In the genomic region with DNA sequence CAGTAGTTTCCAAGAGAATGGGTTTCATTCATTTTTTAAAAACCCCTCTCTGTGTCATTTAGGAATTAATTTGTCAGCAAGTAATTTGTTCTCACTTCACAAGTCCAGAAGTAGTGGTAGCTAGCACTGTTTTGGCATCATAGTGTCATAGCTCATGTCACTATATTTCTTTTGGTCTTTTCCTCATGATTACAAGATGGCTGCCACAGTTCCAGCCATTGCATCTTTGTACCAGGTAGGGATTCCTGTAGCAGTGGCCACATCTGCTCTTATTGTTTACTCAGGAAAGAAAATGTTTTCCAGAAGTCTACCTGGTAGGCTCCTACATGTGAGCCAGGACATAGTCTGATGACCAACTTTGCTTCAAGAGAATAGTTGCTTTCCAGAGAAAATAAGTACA, we compare ENCODE assay signal across 29 cellular contexts.
"Had no signal": no experiment of that assay in that cellular context is flagged by ENCODE, and none has a peak within 500 bp of the region (broad histone marks: within the 10 kb centered on the region; RNA-seq: fewer than 3 reads in every experiment).

No MANE protein-coding gene starts in this region.

- H3K27me3 Mint-ChIP-seq: stimulated activated memory B cell treated with anti-CD40 and anti-IgM and Interleukin-4, amounts not matched to agents 10 μg/mL and 1 μg/mL and 100 μg/mL, for 72 hours; stimulated activated naive B cell treated with anti-CD40 and anti-IgM and Interleukin-4, amounts not matched to agents 10 μg/mL and 1 μg/mL and 100 μg/mL, for 72 hours; stimulated activated naive CD8-positive, alpha-beta T cell treated with anti-CD3 and anti-CD28 coated beads, Interleukin-15, amount 100 ng/mL, for 72 hours; stimulated activated naive CD8-positive, alpha-beta T cell treated with anti-CD3 and anti-CD28 coated beads, Interleukin-15, Interleukin-2, amounts not matched to agents 100 ng/mL and 50 ng/mL, for 24 hours had no signal

- H3K36me3 Mint-ChIP-seq: stimulated activated effector memory CD8-positive, alpha-beta T cell treated with anti-CD3 and anti-CD28 coated beads, Interleukin-12 subunit alpha, Interleukin-12 subunit beta, amount 100 ng/mL, for 72 hours; stimulated activated memory B cell treated with anti-CD40 and anti-IgM and Interleukin-4, amounts not matched to agents 10 μg/mL and 1 μg/mL and 100 μg/mL, for 72 hours had no signal

- H3K27ac ChIP-seq: stomach, suprapubic skin, testis, thoracic aorta, thyroid gland, tibial artery, tibial nerve, transverse colon, upper lobe of left lung, upper lobe of right lung, uterus, vagina had no signal

- H3K4me1 Mint-ChIP-seq: stimulated activated effector memory CD8-positive, alpha-beta T cell treated with anti-CD3 and anti-CD28 coated beads, Interleukin-12 subunit alpha, Interleukin-12 subunit beta, amount 100 ng/mL, for 72 hours; stimulated activated memory B cell treated with anti-CD40 and anti-IgM and Interleukin-4, amounts not matched to agents 10 μg/mL and 1 μg/mL and 100 μg/mL, for 72 hours; stimulated activated naive B cell treated with anti-CD40 and anti-IgM and Interleukin-4, amounts not matched to agents 10 μg/mL and 1 μg/mL and 100 μg/mL, for 72 hours; stimulated activated naive CD8-positive, alpha-beta T cell treated with anti-CD3 and anti-CD28 coated beads, Interleukin-15, amount 100 ng/mL, for 72 hours had no signal

- H3K27me3 ChIP-seq: stomach, suprapubic skin, testis, thyroid gland, tibial artery, tibial nerve, transverse colon, upper lobe of left lung, upper lobe of right lung, uterus, vagina had no signal

- H3K27ac Mint-ChIP-seq: stimulated activated effector memory CD8-positive, alpha-beta T cell treated with anti-CD3 and anti-CD28 coated beads, Interleukin-12 subunit alpha, Interleukin-12 subunit beta, amount 100 ng/mL, for 72 hours; stimulated activated memory B cell treated with anti-CD40 and anti-IgM and Interleukin-4, amounts not matched to agents 10 μg/mL and 1 μg/mL and 100 μg/mL, for 72 hours; stimulated activated naive B cell treated with anti-CD40 and anti-IgM and Interleukin-4, amounts not matched to agents 10 μg/mL and 1 μg/mL and 100 μg/mL, for 72 hours; stimulated activated naive CD8-positive, alpha-beta T cell treated with anti-CD3 and anti-CD28 coated beads, Interleukin-15, amount 100 ng/mL, for 72 hours; stimulated activated naive CD8-positive, alpha-beta T cell treated with anti-CD3 and anti-CD28 coated beads, Interleukin-15, Interleukin-2, amounts not matched to agents 100 ng/mL and 50 ng/mL, for 24 hours; type B pancreatic cell had no signal

- H3K36me3 ChIP-seq: stomach, suprapubic skin, thoracic aorta, thyroid gland, tibial artery, transverse colon, upper lobe of left lung, upper lobe of right lung, uterus, vagina had no signal

- H3K9me3 ChIP-seq: suprapubic skin, testis, thoracic aorta, thyroid gland, tibial artery, upper lobe of right lung, uterus, vagina had no signal

- H3K4me1 ChIP-seq: stomach, suprapubic skin, thyroid gland, transverse colon, upper lobe of left lung, upper lobe of right lung, uterus, vagina had no signal

- DNase-seq: stimulated activated CD4-positive, alpha-beta T cell treated with anti-CD3 and anti-CD28 coated beads, Interleukin-2, amount 100 ng/mL, for 48 hours; stimulated activated CD4-positive, alpha-beta T cell treated with anti-CD3 and anti-CD28 coated beads, Interleukin-4, amount 100 ng/mL, for 1 hour; stimulated activated CD4-positive, alpha-beta T cell treated with anti-CD3 and anti-CD28 coated beads, Interleukin-4, amount 100 ng/mL, for 24 hours; stimulated activated CD4-positive, alpha-beta T cell treated with anti-CD3 and anti-CD28 coated beads, Interleukin-4, amount 100 ng/mL, for 4 hours; stimulated activated CD8-positive, alpha-beta memory T cell treated with anti-CD3 and anti-CD28 coated beads, Interleukin-4, amount 100 ng/mL, for 48 hours; stimulated activated naive B cell treated with anti-CD40 and anti-IgM and Interleukin-4, amounts not matched to agents 10 μg/mL and 1 μg/mL and 100 μg/mL, for 72 hours; stimulated activated naive CD4-positive, alpha-beta T cell; stimulated activated naive CD4-positive, alpha-beta T cell treated with Interleukin-2 at 50 U/mL for 16 hours; stimulated activated naive CD8-positive, alpha-beta T cell treated with anti-CD3 and anti-CD28 coated beads, Interleukin-15, amount 100 ng/mL, for 72 hours; stimulated activated naive CD8-positive, alpha-beta T cell treated with anti-CD3 and anti-CD28 coated beads, Interleukin-15, Interleukin-2, amounts not matched to agents 100 U/mL and 50 U/mL, for 24 hours; stomach; substantia nigra; testis; thyroid gland; tibial artery; transverse colon; trophoblast cell; upper lobe of left lung; upper lobe of right lung; uterus had no signal

- ATAC-seq: stimulated activated effector memory CD8-positive, alpha-beta T cell treated with anti-CD3 and anti-CD28 coated beads, Interleukin-12 subunit alpha, Interleukin-12 subunit beta, amount 100 ng/mL, for 72 hours; stimulated activated memory B cell treated with anti-CD40 and anti-IgM and Interleukin-4, amounts not matched to agents 10 μg/mL and 1 μg/mL and 100 μg/mL, for 72 hours; stimulated activated naive B cell treated with anti-CD40 and anti-IgM and Interleukin-4, amounts not matched to agents 10 μg/mL and 1 μg/mL and 100 μg/mL, for 72 hours; stimulated activated naive CD8-positive, alpha-beta T cell treated with anti-CD3 and anti-CD28 coated beads, Interleukin-15, amount 100 ng/mL, for 72 hours; stimulated activated naive CD8-positive, alpha-beta T cell treated with anti-CD3 and anti-CD28 coated beads, Interleukin-15, Interleukin-2, amounts not matched to agents 100 U/mL and 50 U/mL, for 24 hours; upper lobe of right lung had no signal

- H3K4me3 ChIP-seq: stomach, suprapubic skin, testis, thoracic aorta, thyroid gland, tibial artery, tibial nerve, transverse colon, upper lobe of left lung, upper lobe of right lung, uterus, vagina had no signal

- FAIRE-seq: urothelium cell line had no signal

- H3K4me3 Mint-ChIP-seq: stimulated activated effector memory CD8-positive, alpha-beta T cell treated with anti-CD3 and anti-CD28 coated beads, Interleukin-12 subunit alpha, Interleukin-12 subunit beta, amount 100 ng/mL, for 72 hours; stimulated activated memory B cell treated with anti-CD40 and anti-IgM and Interleukin-4, amounts not matched to agents 10 μg/mL and 1 μg/mL and 100 μg/mL, for 72 hours; stimulated activated naive B cell treated with anti-CD40 and anti-IgM and Interleukin-4, amounts not matched to agents 10 μg/mL and 1 μg/mL and 100 μg/mL, for 72 hours; stimulated activated naive CD8-positive, alpha-beta T cell treated with anti-CD3 and anti-CD28 coated beads, Interleukin-15, amount 100 ng/mL, for 72 hours; stimulated activated naive CD8-positive, alpha-beta T cell treated with anti-CD3 and anti-CD28 coated beads, Interleukin-15, Interleukin-2, amounts not matched to agents 100 ng/mL and 50 ng/mL, for 24 hours; type B pancreatic cell had no signal
